9 cellular contexts compared by ENCODE assay signal in the genomic region with DNA sequence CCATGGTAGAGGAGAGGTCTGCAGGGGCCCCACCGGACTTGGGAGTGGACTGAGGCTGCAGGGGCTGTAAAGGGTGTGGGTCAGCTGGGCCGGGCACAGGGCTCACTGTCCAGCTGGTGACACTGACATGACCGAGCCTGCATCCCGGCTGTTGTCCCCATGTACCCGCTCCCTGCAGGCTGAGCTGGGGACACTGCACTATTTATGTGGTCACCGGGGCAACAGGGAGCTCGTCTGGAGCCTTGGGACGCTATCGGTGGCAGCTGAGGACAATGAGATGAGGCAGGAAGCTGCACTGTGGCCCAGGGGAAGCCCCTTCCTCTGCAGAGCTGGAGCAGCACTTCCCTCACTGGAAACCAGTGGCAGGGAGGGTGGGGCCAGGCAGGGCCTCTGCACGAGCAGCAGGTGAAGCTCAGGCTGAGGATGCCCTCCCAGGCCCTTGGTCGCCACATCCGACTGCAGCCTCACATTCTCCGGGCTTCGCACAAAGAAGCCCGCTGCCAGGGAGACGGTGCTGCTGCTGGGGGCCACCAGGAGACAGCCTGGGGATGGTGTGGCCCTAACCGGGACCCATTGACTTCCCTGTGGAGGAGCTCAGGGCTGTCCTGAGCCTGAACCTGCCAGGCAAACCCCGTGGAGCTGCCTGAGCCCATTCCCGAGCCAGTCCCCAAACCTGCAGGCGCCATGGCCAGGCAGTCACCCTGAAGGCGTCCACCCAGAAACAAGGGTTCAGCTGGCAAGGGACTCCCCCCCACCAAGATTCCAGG. TPM values are rescaled to one million over a fixed set of nuclear protein-coding genes. Genes with fewer than 3 reads are reported as not detected.
DNase-seq lines count a peak whose midpoint lies in the region; ATAC-seq lines count a peak whose summit lies in the region.
"Had no signal": no experiment of that assay in that cellular context is flagged by ENCODE, and none has a peak within 500 bp of the region (broad histone marks: within the 10 kb centered on the region; RNA-seq: fewer than 3 reads in every experiment).

No MANE protein-coding gene starts in this region.

- H3K9ac ChIP-seq in stomach smooth muscle (ENCODE audit: low read length in 2 of 2), result peak overlapping the region in 1 of 2 donors; percentile 13

- H3K9me3 ChIP-seq in stomach smooth muscle (ENCODE audit: control insufficient read depth in 2 of 2, low read length in 2 of 2), result no peaks in the 10 kb centered on the region
- H3K9me3 ChIP-seq: vagina had no signal

- no peaks in the 10 kb centered on the region for H3K36me3 Mint-ChIP-seq in activated T-helper 2 cell treated with anti-CD3 and anti-CD28 coated beads, Interferon-gamma antibody, Interleukin-2, Interleukin-4, amounts not matched to agents 10 μg/mL and 5 μg/mL and 100 μg/mL, durations not matched to agents 14 hours and 24 hours and 36 hours (ENCODE audit: low read depth)

- no peak overlapping the region for H3K4me3 Mint-ChIP-seq in activated T-helper 2 cell treated with anti-CD3 and anti-CD28 coated beads, Interferon-gamma antibody, Interleukin-2, Interleukin-4, amounts not matched to agents 10 μg/mL and 5 μg/mL and 100 μg/mL, durations not matched to agents 14 hours and 24 hours and 36 hours (ENCODE audit: low read depth)

- H3K27me3 ChIP-seq in stomach smooth muscle (ENCODE audit: control insufficient read depth in 1 of 2, insufficient read depth in 2 of 2, low read length in 2 of 2), result no peaks in the 10 kb centered on the region
- H3K27me3 ChIP-seq: vagina had no signal

- H3K36me3 ChIP-seq in stomach smooth muscle (ENCODE audit: control insufficient read depth in 2 of 2, insufficient read depth in 2 of 2, low read length in 2 of 2), result no peaks in the 10 kb centered on the region
- H3K36me3 ChIP-seq: vagina had no signal

- intact Hi-C loops in activated T-helper 2 cell treated with anti-CD3 and anti-CD28 coated beads, Interferon-gamma antibody, Interleukin-2, Interleukin-4, amounts not matched to agents 10 μg/mL and 5 μg/mL and 100 μg/mL, durations not matched to agents 14 hours and 24 hours and 36 hours (cut with micrococcal nuclease), result no loop called here

- no peaks in the 10 kb centered on the region for H3K27me3 Mint-ChIP-seq in activated T-helper 2 cell treated with anti-CD3 and anti-CD28 coated beads, Interferon-gamma antibody, Interleukin-2, Interleukin-4, amounts not matched to agents 10 μg/mL and 5 μg/mL and 100 μg/mL, durations not matched to agents 14 hours and 24 hours and 36 hours (ENCODE audit: low read depth)

- H3K4me3 ChIP-seq in stomach smooth muscle (ENCODE audit: low read length in 2 of 2), result peak overlapping the region in 1 of 2 donors; percentile 60

- no peaks in the 10 kb centered on the region for H3K9me3 Mint-ChIP-seq in activated T-helper 2 cell treated with anti-CD3 and anti-CD28 coated beads, Interferon-gamma antibody, Interleukin-2, Interleukin-4, amounts not matched to agents 10 μg/mL and 5 μg/mL and 100 μg/mL, durations not matched to agents 14 hours and 24 hours and 36 hours

- H3K27ac Mint-ChIP-seq in activated T-helper 2 cell treated with anti-CD3 and anti-CD28 coated beads, Interferon-gamma antibody, Interleukin-2, Interleukin-4, amounts not matched to agents 10 μg/mL and 5 μg/mL and 100 μg/mL, durations not matched to agents 14 hours and 24 hours and 36 hours, result no peak overlapping the region

- peaks cover 34% of the 10 kb centered on the region for H3K4me1 ChIP-seq in stomach smooth muscle (ENCODE audit: control insufficient read depth, insufficient read depth, low read length)

- peak; percentile 55 for DNase-seq in activated CD8-positive, alpha-beta memory T cell treated with anti-CD3 and anti-CD28 coated beads for 24 hours
- DNase-seq in activated CD8-positive, alpha-beta memory T cell treated with anti-CD3 and anti-CD28 coated beads, Interleukin-2, amount 50 U/mL, for 4 hours, result no peak
- peak; percentile 8 for DNase-seq in activated T-helper 2 cell treated with anti-CD3 and anti-CD28 coated beads, Interferon-gamma antibody, Interleukin-2, Interleukin-4, amounts not matched to agents 10 μg/mL and 5 μg/mL and 100 μg/mL, durations not matched to agents 14 hours and 24 hours and 36 hours (ENCODE audit: low spot score)
- DNase-seq in left lobe of liver (ENCODE audit: low spot score) (peak; percentile 45), NCI-H1048 (lab: John Stamatoyannopoulos, UW) (no peak)

- H3K27ac ChIP-seq in stomach smooth muscle (ENCODE audit: low read length), result peak overlapping the region; percentile 67
- H3K27ac ChIP-seq: vagina had no signal

- peaks cover 6% of the 10 kb centered on the region for H3K4me1 Mint-ChIP-seq in activated T-helper 2 cell treated with anti-CD3 and anti-CD28 coated beads, Interferon-gamma antibody, Interleukin-2, Interleukin-4, amounts not matched to agents 10 μg/mL and 5 μg/mL and 100 μg/mL, durations not matched to agents 14 hours and 24 hours and 36 hours (ENCODE audit: low read depth)

- ATAC-seq in left lobe of liver (peak; percentile 27), HG02642 (IDR thresholded peaks at IDR 0.05; ENCODE audit: poor library complexity, unreplicated experiment) (no peak), GM18858 (IDR thresholded peaks at IDR 0.05; ENCODE audit: unreplicated experiment) (no peak)

RNA-seq across cellular contexts. Expression of a gene that starts 26.4 kb away (rescaled TPM):
- total RNA-seq in activated T-helper 2 cell treated with anti-CD3 and anti-CD28 coated beads, Interferon-gamma antibody, Interleukin-2, Interleukin-4, amounts not matched to agents 10 μg/mL and 5 μg/mL and 100 μg/mL, durations not matched to agents 14 hours and 24 hours and 36 hours, result 0.07 and 0.18 TPM in 2 replicates
- total RNA-seq in left lobe of liver, result 6.1 TPM

Comparison
In these comparisons a context has a peak if more than half of its experiments do, and no peak if none do; other contexts are left out.
1. DNase-seq: peak in activated CD8-positive, alpha-beta memory T cell treated with anti-CD3 and anti-CD28 coated beads for 24 hours (single experiment), activated T-helper 2 cell treated with anti-CD3 and anti-CD28 coated beads, Interferon-gamma antibody, Interleukin-2, Interleukin-4, amounts not matched to agents 10 μg/mL and 5 μg/mL and 100 μg/mL, durations not matched to agents 14 hours and 24 hours and 36 hours (single experiment) and left lobe of liver (single experiment); none in activated CD8-positive, alpha-beta memory T cell treated with anti-CD3 and anti-CD28 coated beads, Interleukin-2, amount 50 U/mL, for 4 hours (single experiment) and NCI-H1048 (single experiment).